Comparison of ENCODE assay signal across 18 cellular contexts in genomic region chr12:124184456-124184855, GRCh38.
A peak's percentile ranks its signal among the peaks of the same experiment; 100 is the strongest.
DNase-seq lines count a peak whose midpoint lies in the region; ATAC-seq and TF ChIP-seq lines count a peak whose summit lies in the region.
"Had no signal": no experiment of that assay in that cellular context is flagged by ENCODE, and none has a peak within 500 bp of the region (broad histone marks: within the 10 kb centered on the region; RNA-seq: fewer than 3 reads in every experiment).

No MANE protein-coding gene starts in this region.

- H3K36me3 ChIP-seq in Karpas-422 (ENCODE audit: insufficient read depth, low read length) (no peaks in the 10 kb centered on the region), neuronal stem cell (replicated peaks in 1 of 2; ENCODE audit: control insufficient read depth in 2 of 2, insufficient read depth in 2 of 2, low read length in 2 of 2) (no peaks in the 10 kb centered on the region), aorta (ENCODE audit: control insufficient read depth in 1 of 2, insufficient read depth in 2 of 2, low read length in 1 of 2) (no peaks in the 10 kb centered on the region), SK-N-SH (replicated peaks in 1 of 2; ENCODE audit: control insufficient read depth in 1 of 2, insufficient read depth in 2 of 2, low read length in 1 of 2) (no peaks in the 10 kb centered on the region), mesendoderm (ENCODE audit: control insufficient read depth, insufficient read depth, low read length) (no peaks in the 10 kb centered on the region)

- no peak overlapping the region for H4K5ac ChIP-seq in mesendoderm (ENCODE audit: low read length)

- H4K8ac ChIP-seq in neuronal stem cell (ENCODE audit: low read depth, low read length) (no peak overlapping the region), mesendoderm (ENCODE audit: low read depth, low read length) (no peak overlapping the region)

- H3K4me3 Mint-ChIP-seq in CD14-positive monocyte, result no peak overlapping the region
- no peak overlapping the region for H3K4me3 Mint-ChIP-seq in WTC11
- H3K4me3 Mint-ChIP-seq: CD4-positive, CD25-positive, alpha-beta regulatory T cell; GM23338 had no signal

- no peak overlapping the region for H3K18ac ChIP-seq in neuronal stem cell (ENCODE audit: low read length)
- H3K18ac ChIP-seq in mesendoderm (ENCODE audit: low read length), result no peak overlapping the region

- H2BK5ac ChIP-seq in neuronal stem cell (ENCODE audit: low read length), result no peak overlapping the region
- no peak overlapping the region for H2BK5ac ChIP-seq in mesendoderm (ENCODE audit: low read length)

- no peaks in the 10 kb centered on the region for H3K79me1 ChIP-seq in neuronal stem cell (ENCODE audit: low read depth, low read length)
- H3K79me1 ChIP-seq in mesendoderm (ENCODE audit: low read length), result no peaks in the 10 kb centered on the region

- H3K36me3 Mint-ChIP-seq in CD14-positive monocyte (no peaks in the 10 kb centered on the region), WTC11 (no peaks in the 10 kb centered on the region)
- H3K36me3 Mint-ChIP-seq: CD4-positive, CD25-positive, alpha-beta regulatory T cell had no signal

- H2BK120ac ChIP-seq in neuronal stem cell (ENCODE audit: low read depth, low read length) (no peak overlapping the region), mesendoderm (ENCODE audit: low read depth, low read length) (no peak overlapping the region)

- H3K4me2 ChIP-seq in Karpas-422 (ENCODE audit: low read depth, low read length, poor library complexity, severe bottlenecking) (no peak overlapping the region), neuronal stem cell (ENCODE audit: insufficient read depth, low read length, poor library complexity, severe bottlenecking) (no peak overlapping the region), SK-N-SH (no peak overlapping the region), mesendoderm (ENCODE audit: low read length) (no peak overlapping the region)
- H3K4me2 ChIP-seq: GM23338, KMS-11 had no signal

- CTCF ChIA-PET in WTC11 (lab: Charles Lee) (interaction anchor here (1.3 kb wide), 1 partner anchor 152 kb away, joined by 3 read pairs; no protein-coding TSS in a partner anchor), SK-N-SH (lab: Yijun Ruan, JAX) (interaction anchor here (0.7 kb wide), 1 partner anchor 89 kb away, joined by 3 read pairs; no protein-coding TSS in a partner anchor)

- H3K9me2 ChIP-seq in Karpas-422 (replicated peaks; ENCODE audit: insufficient read depth, low read length), result no peaks in the 10 kb centered on the region
- no peaks in the 10 kb centered on the region for H3K9me2 ChIP-seq in SK-N-SH

- H3K9ac ChIP-seq in Karpas-422 (ENCODE audit: low read length) (no peak overlapping the region), neuronal stem cell (ENCODE audit: low read depth, low read length, poor library complexity) (peak overlapping the region; percentile 4), SK-N-SH (no peak overlapping the region), mesendoderm (ENCODE audit: low read length) (no peak overlapping the region)
- H3K9ac ChIP-seq: KMS-11 had no signal

- H3K27me3 Mint-ChIP-seq in CD14-positive monocyte (ENCODE audit: low read depth in 3 of 3), result peaks cover 2 to 4% (median 2%) of the 10 kb centered on the region in 3 donors
- no peaks in the 10 kb centered on the region; the same call in 1 of the 2 replicates for H3K27me3 Mint-ChIP-seq in WTC11 (ENCODE audit: low read depth)
- H3K27me3 Mint-ChIP-seq: CD4-positive, CD25-positive, alpha-beta regulatory T cell had no signal

- H2BK15ac ChIP-seq in neuronal stem cell (ENCODE audit: low read length), result no peak overlapping the region
- H2BK15ac ChIP-seq in mesendoderm (replicated peaks; ENCODE audit: low read depth), result no peak overlapping the region

- H2AK5ac ChIP-seq in neuronal stem cell (ENCODE audit: low read depth, low read length), result peak overlapping the region; percentile 9
- no peak overlapping the region for H2AK5ac ChIP-seq in mesendoderm (ENCODE audit: low read length)

- intact Hi-C loops in CD14-positive monocyte (cut with micrococcal nuclease) (no loop called here), aorta (cut with DNase I) (no loop called here)

- H2AFZ ChIP-seq in Karpas-422 (ENCODE audit: low read length), result no peak overlapping the region
- no peak overlapping the region for H2AFZ ChIP-seq in neuronal stem cell (ENCODE audit: low read length)
- no peak overlapping the region for H2AFZ ChIP-seq in SK-N-SH (ENCODE audit: low read depth)
- H2AFZ ChIP-seq: GM23338 had no signal

- ATAC-seq in WTC11, result no peak
- no peak for ATAC-seq in aorta (ENCODE audit: low FRiP score)
- ATAC-seq: GM23338, PC-3, SK-N-SH treated with all-trans-retinoic acid at 6 μM for 48 hours had no signal

- H3K27ac Mint-ChIP-seq in CD14-positive monocyte (no peak overlapping the region), WTC11 (0 out of 2 replicates have a peak overlapping the region, but pooled peaks have one; percentile 3)
- H3K27ac Mint-ChIP-seq: CD4-positive, CD25-positive, alpha-beta regulatory T cell; GM23338 had no signal

- H3K4me1 Mint-ChIP-seq in CD14-positive monocyte (peaks cover 2% of the 10 kb centered on the region), WTC11 (peaks cover 38% of the 10 kb centered on the region)
- H3K4me1 Mint-ChIP-seq: CD4-positive, CD25-positive, alpha-beta regulatory T cell had no signal

- H3K27me3 ChIP-seq in Karpas-422 (ENCODE audit: low read length) (no peaks in the 10 kb centered on the region), neuronal stem cell (ENCODE audit: control insufficient read depth in 3 of 3, insufficient read depth in 3 of 3, low read depth in 1 of 3, low read length in 3 of 3) (no peaks in the 10 kb centered on the region), aorta (ENCODE audit: control insufficient read depth in 1 of 2, insufficient read depth in 2 of 2, low read length in 1 of 2) (no peaks in the 10 kb centered on the region), SK-N-SH (ENCODE audit: insufficient read depth) (no peaks in the 10 kb centered on the region), mesendoderm (ENCODE audit: insufficient read depth, low read length, poor library complexity) (no peaks in the 10 kb centered on the region)

- TF ChIP-seq RAD21 in SK-N-SH (IDR thresholded peaks at IDR 0.05; ENCODE audit: low read length), result no peak

- no peak for TF ChIP-seq CTCF in CD14-positive monocyte (IDR thresholded peaks at IDR 0.05)
- no peak for TF ChIP-seq CTCF in WTC11 (IDR thresholded peaks at IDR 0.05)
- TF ChIP-seq CTCF in SK-N-SH (IDR thresholded peaks at IDR 0.05), result no peak

- WGBS in neuronal stem cell (ENCODE audit: extremely low coverage in 2 of 2, insufficient read length in 2 of 2, insufficient replicate concordance in 1 of 2), 2 donors, result no CpG with 5 or more reads among the region's 18 CpGs
- 91 to 94% methylated on average over 18 of the region's 18 CpGs for WGBS in aorta, 2 donors
- 83% methylated on average over 18 of the region's 18 CpGs for WGBS in SK-N-SH (ENCODE audit: low lambda C conversion rate)
- WGBS in mesendoderm (ENCODE audit: extremely low coverage, insufficient coverage, low lambda C conversion rate), result no CpG with 5 or more reads among the region's 18 CpGs

- H3K23ac ChIP-seq in neuronal stem cell (ENCODE audit: low read depth, low read length, poor library complexity) (no peak overlapping the region), mesendoderm (ENCODE audit: low read length) (no peak overlapping the region)

- H3K14ac ChIP-seq in neuronal stem cell (ENCODE audit: low read length), result no peak overlapping the region

- H4K20me1 ChIP-seq in Karpas-422 (ENCODE audit: insufficient read depth, low read depth, low read length), result no peaks in the 10 kb centered on the region
- no peaks in the 10 kb centered on the region for H4K20me1 ChIP-seq in SK-N-SH (ENCODE audit: insufficient read depth)

- DNase-seq in CD14-positive monocyte (ENCODE audit: low spot score), result peak; percentile 8
- DNase-seq in Karpas-422, result peak; percentile 41
- no peak for DNase-seq in WTC11 (ENCODE audit: low spot score)
- no peak for DNase-seq in neuronal stem cell (ENCODE audit: low spot score)
- DNase-seq in SKM-1 treated with dmso at 0.1 percent for 144 hours (lab: John Stamatoyannopoulos, UW; ENCODE audit: unreplicated experiment), result no peak
- no peak for DNase-seq in aorta
- no peak for DNase-seq in SK-N-SH
- DNase-seq in mesendoderm, result no peak
- DNase-seq: Calu3; CD4-positive, CD25-positive, alpha-beta regulatory T cell; GF-D8; MM.1S; NCI-H1105; NCI-H2029; PC-3 had no signal

- H3F3A ChIP-seq in SK-N-SH (replicated peaks; ENCODE audit: insufficient read depth), result no peaks in the 10 kb centered on the region

- no peak overlapping the region for H3K56ac ChIP-seq in mesendoderm (ENCODE audit: low read length)

- no peak overlapping the region for H3K4ac ChIP-seq in neuronal stem cell (ENCODE audit: low read length)
- no peak overlapping the region for H3K4ac ChIP-seq in mesendoderm (ENCODE audit: low read depth, low read length)

- H3K9me3 ChIP-seq in Karpas-422 (ENCODE audit: low read length) (no peaks in the 10 kb centered on the region), neuronal stem cell (replicated peaks in 1 of 2; ENCODE audit: control insufficient read depth in 2 of 2, insufficient read depth in 1 of 2, low read depth in 1 of 2, low read length in 2 of 2) (no peaks in the 10 kb centered on the region), aorta (ENCODE audit: control insufficient read depth, low read length) (no peaks in the 10 kb centered on the region), SK-N-SH (no peaks in the 10 kb centered on the region)

- H3K9me3 Mint-ChIP-seq in CD14-positive monocyte, result peaks cover 0 to 3% (median 0%) of the 10 kb centered on the region in 7 donors
- H3K9me3 Mint-ChIP-seq in WTC11, result no peaks in the 10 kb centered on the region
- H3K9me3 Mint-ChIP-seq: GM23338 had no signal

- POLR2A ChIA-PET in WTC11 (lab: Charles Lee), result interaction anchor here (0.6 kb wide), 1 partner anchor 11 kb away, joined by 9 read pairs; no protein-coding TSS in a partner anchor
- POLR2A ChIA-PET in SK-N-SH (lab: Yijun Ruan, JAX), result no interaction called here

- no peak overlapping the region for H3K4me3 ChIP-seq in Karpas-422 (ENCODE audit: low read length)
- no peak overlapping the region for H3K4me3 ChIP-seq in neuronal stem cell (ENCODE audit: low read length in 2 of 2)
- no peak overlapping the region for H3K4me3 ChIP-seq in aorta (ENCODE audit: low read length in 2 of 2)
- no peak overlapping the region for H3K4me3 ChIP-seq in SK-N-SH (ENCODE audit: low read depth in 2 of 2, low read length in 1 of 2)
- H3K4me3 ChIP-seq in mesendoderm (ENCODE audit: low read length), result no peak overlapping the region
- H3K4me3 ChIP-seq: GM23338 had no signal

- TF ChIP-seq EP300 in SK-N-SH (IDR thresholded peaks at IDR 0.05; ENCODE audit: borderline replicate concordance in 1 of 2, low read depth in 1 of 2, low read length in 1 of 2), result no peak

- no peak overlapping the region for H2BK12ac ChIP-seq in neuronal stem cell (ENCODE audit: low read length)

- H3K27ac ChIP-seq in Karpas-422 (ENCODE audit: low read length), result no peak overlapping the region
- no peak overlapping the region for H3K27ac ChIP-seq in neuronal stem cell (replicated peaks; ENCODE audit: low read length)
- H3K27ac ChIP-seq in aorta (ENCODE audit: low read depth in 1 of 2, low read length in 2 of 2), result no peak overlapping the region
- H3K27ac ChIP-seq in SK-N-SH (ENCODE audit: low read depth in 2 of 2, low read length in 1 of 2), result no peak overlapping the region
- H3K27ac ChIP-seq in mesendoderm (ENCODE audit: low read depth, low read length), result no peak overlapping the region
- H3K27ac ChIP-seq: KMS-11 had no signal

- H4K91ac ChIP-seq in neuronal stem cell (ENCODE audit: low read depth, low read length, poor library complexity), result no peak overlapping the region

- no peaks in the 10 kb centered on the region for H3K79me2 ChIP-seq in Karpas-422 (ENCODE audit: low read length)
- H3K79me2 ChIP-seq in SK-N-SH (ENCODE audit: insufficient read depth), result no peaks in the 10 kb centered on the region
- H3K79me2 ChIP-seq in mesendoderm (ENCODE audit: control insufficient read depth, insufficient read depth, low read length), result no peaks in the 10 kb centered on the region

- H3K4me1 ChIP-seq in Karpas-422 (ENCODE audit: low read length) (no peaks in the 10 kb centered on the region), neuronal stem cell (ENCODE audit: control insufficient read depth in 2 of 2, insufficient read depth in 1 of 2, low read depth in 1 of 2, low read length in 2 of 2) (peaks cover 12 to 18% of the 10 kb centered on the region in 2 donors), aorta (ENCODE audit: control insufficient read depth in 1 of 2, insufficient read depth in 2 of 2, low read length in 2 of 2) (no peaks in the 10 kb centered on the region), SK-N-SH (ENCODE audit: control insufficient read depth in 1 of 2, insufficient read depth in 2 of 2, low read depth in 1 of 2, low read length in 1 of 2) (peaks cover 0 to 11% of the 10 kb centered on the region in 2 experiments; a peak in 1 of 4 replicates), mesendoderm (ENCODE audit: control insufficient read depth, low read depth, low read length) (peaks cover 4% of the 10 kb centered on the region)

Comparison
In these comparisons a context has a peak if more than half of its experiments do, and no peak if none do; other contexts are left out.
1. DNase-seq: peak in CD14-positive monocyte (single experiment) and Karpas-422 (single experiment); none in WTC11 (single experiment), neuronal stem cell (single experiment), SKM-1 treated with dmso at 0.1 percent for 144 hours (single experiment), aorta (0 of 2), SK-N-SH (single experiment) and mesendoderm (single experiment).